In the genomic region with DNA sequence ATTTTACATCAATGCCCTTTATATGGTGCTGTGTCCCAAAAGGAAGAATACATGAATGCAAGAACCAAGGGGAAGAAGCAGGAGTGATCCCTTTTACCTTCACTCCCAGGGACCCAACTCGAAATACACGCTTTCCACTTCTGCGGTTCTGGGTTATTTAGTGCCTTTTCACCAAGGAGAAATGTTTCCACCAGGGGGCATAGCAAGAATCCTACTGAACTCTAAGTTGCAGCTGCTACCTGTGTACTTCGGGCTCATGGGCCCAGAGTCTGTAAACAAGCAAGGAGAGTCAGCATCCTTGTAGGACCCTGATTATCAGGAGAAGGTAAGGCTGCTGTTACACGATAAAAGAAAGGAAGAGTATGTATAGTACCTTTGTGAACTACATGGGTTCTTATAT, we compare ENCODE assay signal across 8 cellular contexts. TPM values are rescaled to one million over a fixed set of nuclear protein-coding genes. Genes with fewer than 3 reads are reported as not detected.
DNase-seq lines count a peak whose midpoint lies in the region; ATAC-seq and TF ChIP-seq lines count a peak whose summit lies in the region.

No MANE protein-coding gene starts in this region.

- POLR2A ChIA-PET in activated CD8-positive, alpha-beta T cell treated with anti-CD3 and anti-CD28 coated beads for 36 hours (lab: Charles Lee): no interaction called here
- POLR2A ChIA-PET in CD8-positive, alpha-beta T cell (lab: Charles Lee): no interaction called here

- H3K36me3 ChIP-seq in WERI-Rb-1: peaks cover 4% of the 10 kb centered on the region; the same call in 1 of the 2 replicates
- H3K36me3 ChIP-seq in CD8-positive, alpha-beta T cell (ENCODE audit: insufficient read depth, low read length): no peaks in the 10 kb centered on the region

- peaks cover 14% of the 10 kb centered on the region for H3K9me3 ChIP-seq in WERI-Rb-1 (ENCODE audit: severe bottlenecking)
- H3K9me3 ChIP-seq in CD8-positive, alpha-beta T cell (ENCODE audit: low read length): no peaks in the 10 kb centered on the region

- H3K27ac Mint-ChIP-seq in activated naive CD8-positive, alpha-beta T cell treated with anti-CD3 and anti-CD28 coated beads, Interleukin-2, amount 50 U/mL, for 24 hours: no peak overlapping the region
- H3K27ac Mint-ChIP-seq in activated CD8-positive, alpha-beta T cell treated with anti-CD3 and anti-CD28 coated beads for 36 hours: no peak overlapping the region
- H3K27ac Mint-ChIP-seq in CD8-positive, alpha-beta T cell: no peak overlapping the region
- no peak overlapping the region for H3K27ac Mint-ChIP-seq in natural killer cell

- no peak overlapping the region for H3K4me3 ChIP-seq in WERI-Rb-1 (ENCODE audit: low read depth, low read length)
- no peak overlapping the region for H3K4me3 ChIP-seq in CD8-positive, alpha-beta T cell (ENCODE audit: low read depth, low read length)

- intact Hi-C loops in activated CD8-positive, alpha-beta T cell treated with anti-CD3 and anti-CD28 coated beads for 36 hours (cut with micrococcal nuclease): no loop called here
- intact Hi-C loops in CD8-positive, alpha-beta T cell (cut with DNase I, micrococcal nuclease): no loop called here
- intact Hi-C loops in natural killer cell (cut with micrococcal nuclease): no loop called here

- no peak overlapping the region for H3K4me3 Mint-ChIP-seq in activated naive CD8-positive, alpha-beta T cell treated with anti-CD3 and anti-CD28 coated beads, Interleukin-2, amount 50 U/mL, for 24 hours
- no peak overlapping the region for H3K4me3 Mint-ChIP-seq in activated CD8-positive, alpha-beta T cell treated with anti-CD3 and anti-CD28 coated beads for 36 hours
- H3K4me3 Mint-ChIP-seq in CD8-positive, alpha-beta T cell: no peak overlapping the region
- H3K4me3 Mint-ChIP-seq in natural killer cell: no peak overlapping the region

- no peak overlapping the region for H3K27ac ChIP-seq in C4-2B
- no peak overlapping the region; the same call in 1 of the 2 replicates for H3K27ac ChIP-seq in WERI-Rb-1
- H3K27ac ChIP-seq in CD8-positive, alpha-beta T cell (ENCODE audit: low read depth, low read length): no peak overlapping the region

- no peaks in the 10 kb centered on the region for H3K4me1 Mint-ChIP-seq in activated naive CD8-positive, alpha-beta T cell treated with anti-CD3 and anti-CD28 coated beads, Interleukin-2, amount 50 U/mL, for 24 hours
- no peaks in the 10 kb centered on the region for H3K4me1 Mint-ChIP-seq in activated CD8-positive, alpha-beta T cell treated with anti-CD3 and anti-CD28 coated beads for 36 hours (ENCODE audit: low read depth)
- no peaks in the 10 kb centered on the region for H3K4me1 Mint-ChIP-seq in CD8-positive, alpha-beta T cell (ENCODE audit: low read depth)
- H3K4me1 Mint-ChIP-seq in natural killer cell: no peaks in the 10 kb centered on the region

- peak; percentile 53 for DNase-seq in WERI-Rb-1
- peak; percentile 54 for DNase-seq in kidney tubule cell (ENCODE audit: low spot score)
- DNase-seq in activated naive CD8-positive, alpha-beta T cell treated with anti-CD3 and anti-CD28 coated beads, Interleukin-2, amount 50 U/mL, for 24 hours: no peak
- no peak for DNase-seq in activated CD8-positive, alpha-beta T cell treated with anti-CD3 and anti-CD28 coated beads for 36 hours
- DNase-seq in CD8-positive, alpha-beta T cell: no peak
- DNase-seq in natural killer cell: no peak

- no peaks in the 10 kb centered on the region for H3K4me1 ChIP-seq in CD8-positive, alpha-beta T cell (ENCODE audit: insufficient read depth, low read length)

- CTCF ChIA-PET in activated CD8-positive, alpha-beta T cell treated with anti-CD3 and anti-CD28 coated beads for 36 hours (lab: Charles Lee): interaction anchor here (1.2 to 1.9 kb wide), 2 partner anchors 13 to 359 kb away, joined by 3 to 7 read pairs; no protein-coding TSS in a partner anchor
- CTCF ChIA-PET in CD8-positive, alpha-beta T cell (lab: Charles Lee): no interaction called here

- ATAC-seq in HG02884 (IDR thresholded peaks at IDR 0.05; ENCODE audit: unreplicated experiment) (peak; percentile 84), natural killer cell (no peak)
- ATAC-seq in activated naive CD8-positive, alpha-beta T cell treated with anti-CD3 and anti-CD28 coated beads, Interleukin-2, amount 50 U/mL, for 24 hours: no peak
- no peak for ATAC-seq in activated CD8-positive, alpha-beta T cell treated with anti-CD3 and anti-CD28 coated beads for 36 hours
- no peak for ATAC-seq in CD8-positive, alpha-beta T cell

- TF ChIP-seq CTCF in C4-2B (conservative IDR thresholded peaks at IDR 0.05) (peak; percentile 54), WERI-Rb-1 (IDR thresholded peaks at IDR 0.05; ENCODE audit: low read depth, low read length) (peak; percentile 53), natural killer cell (IDR thresholded peaks at IDR 0.05) (no peak)
- no peak for TF ChIP-seq CTCF in activated CD8-positive, alpha-beta T cell treated with anti-CD3 and anti-CD28 coated beads for 36 hours (IDR thresholded peaks at IDR 0.05)
- TF ChIP-seq CTCF in CD8-positive, alpha-beta T cell (IDR thresholded peaks at IDR 0.05): no peak

- H3K36me3 Mint-ChIP-seq in activated naive CD8-positive, alpha-beta T cell treated with anti-CD3 and anti-CD28 coated beads, Interleukin-2, amount 50 U/mL, for 24 hours (ENCODE audit: low read depth): no peaks in the 10 kb centered on the region
- no peaks in the 10 kb centered on the region for H3K36me3 Mint-ChIP-seq in activated CD8-positive, alpha-beta T cell treated with anti-CD3 and anti-CD28 coated beads for 36 hours (ENCODE audit: low read depth)
- no peaks in the 10 kb centered on the region for H3K36me3 Mint-ChIP-seq in CD8-positive, alpha-beta T cell
- no peaks in the 10 kb centered on the region for H3K36me3 Mint-ChIP-seq in natural killer cell

- peaks cover 17% of the 10 kb centered on the region for H3K27me3 Mint-ChIP-seq in activated naive CD8-positive, alpha-beta T cell treated with anti-CD3 and anti-CD28 coated beads, Interleukin-2, amount 50 U/mL, for 24 hours
- peaks cover 5% of the 10 kb centered on the region for H3K27me3 Mint-ChIP-seq in activated CD8-positive, alpha-beta T cell treated with anti-CD3 and anti-CD28 coated beads for 36 hours
- peaks cover 9% of the 10 kb centered on the region for H3K27me3 Mint-ChIP-seq in CD8-positive, alpha-beta T cell (ENCODE audit: low read depth)
- H3K27me3 Mint-ChIP-seq in natural killer cell (ENCODE audit: low read depth in 2 of 2): peaks cover 8 to 10% of the 10 kb centered on the region in 2 donors

- peaks cover 4% of the 10 kb centered on the region for H3K9me3 Mint-ChIP-seq in activated naive CD8-positive, alpha-beta T cell treated with anti-CD3 and anti-CD28 coated beads, Interleukin-2, amount 50 U/mL, for 24 hours
- no peaks in the 10 kb centered on the region for H3K9me3 Mint-ChIP-seq in activated CD8-positive, alpha-beta T cell treated with anti-CD3 and anti-CD28 coated beads for 36 hours
- no peaks in the 10 kb centered on the region for H3K9me3 Mint-ChIP-seq in CD8-positive, alpha-beta T cell
- no peaks in the 10 kb centered on the region for H3K9me3 Mint-ChIP-seq in natural killer cell

- H3K27me3 ChIP-seq in WERI-Rb-1 (ENCODE audit: insufficient read depth, low read depth, severe bottlenecking): no peaks in the 10 kb centered on the region
- no peaks in the 10 kb centered on the region for H3K27me3 ChIP-seq in CD8-positive, alpha-beta T cell (ENCODE audit: insufficient read depth, low read length)

RNA-seq across cellular contexts. Expression of gene DPYSL3, which starts 45.7 kb away (rescaled TPM):
- under 1 TPM; 0.13 to 0.38 TPM for total RNA-seq in activated CD8-positive, alpha-beta T cell treated with anti-CD3 and anti-CD28 coated beads for 36 hours
- total RNA-seq in CD8-positive, alpha-beta T cell: not detected
- total RNA-seq in natural killer cell: not detected

Comparison
In these comparisons a context has a peak if more than half of its experiments do, and no peak if none do; other contexts are left out.
1. CTCF ChIP-seq: peak in C4-2B (single experiment) and WERI-Rb-1 (single experiment); none in activated CD8-positive, alpha-beta T cell treated with anti-CD3 and anti-CD28 coated beads for 36 hours (single experiment), CD8-positive, alpha-beta T cell (single experiment) and natural killer cell (single experiment).
2. DNase-seq: peak in WERI-Rb-1 (single experiment) and kidney tubule cell (single experiment); none in activated naive CD8-positive, alpha-beta T cell treated with anti-CD3 and anti-CD28 coated beads, Interleukin-2, amount 50 U/mL, for 24 hours (single experiment), activated CD8-positive, alpha-beta T cell treated with anti-CD3 and anti-CD28 coated beads for 36 hours (single experiment), CD8-positive, alpha-beta T cell (0 of 7) and natural killer cell (single experiment).